ENCODE assay signal across 12 cellular contexts in the genomic region with DNA sequence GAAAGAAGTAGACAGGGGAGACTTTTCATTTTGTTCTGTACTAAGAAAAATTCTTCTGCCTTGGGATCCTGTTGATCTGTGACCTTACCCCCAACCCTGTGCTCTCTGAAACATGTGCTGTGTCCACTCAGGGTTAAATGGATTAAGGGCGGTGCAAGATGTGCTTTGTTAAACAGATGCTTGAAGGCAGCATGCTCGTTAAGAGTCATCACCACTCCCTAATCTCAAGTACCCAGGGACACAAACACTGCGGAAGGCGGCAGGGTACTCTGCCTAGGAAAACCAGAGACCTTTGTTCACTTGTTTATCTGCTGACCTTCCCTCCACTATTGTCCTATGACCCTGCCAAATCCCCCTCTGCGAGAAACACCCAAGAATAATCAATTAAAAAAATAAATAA. TPM values are rescaled to one million over a fixed set of nuclear protein-coding genes. Genes with fewer than 3 reads are reported as not detected.
"Had no signal": no experiment of that assay in that cellular context is flagged by ENCODE, and none has a peak within 500 bp of the region (broad histone marks: within the 10 kb centered on the region; RNA-seq: fewer than 3 reads in every experiment).

No MANE protein-coding gene starts in this region.

RNA-seq across cellular contexts. Expression of gene OR10V1, which starts 13.5 kb away (rescaled TPM):
- total RNA-seq: OCI-LY7, PC-3, PC-9, Peyer's patch, Right ventricle myocardium inferior, Right ventricle myocardium superior, RPMI7951, SJCRH30, SJSA1, SK-MEL-5, T-cell had no signal
- polyA plus RNA-seq: SK-N-SH had no signal
